Comparison of ENCODE assay signal across 10 cellular contexts in genomic region chr19:3708207-3708931, GRCh38. TPM values are rescaled to one million over a fixed set of nuclear protein-coding genes. Genes with fewer than 3 reads are reported as not detected.
DNase-seq lines count a peak whose midpoint lies in the region; ATAC-seq and TF ChIP-seq lines count a peak whose summit lies in the region.
"Had no signal": no experiment of that assay in that cellular context is flagged by ENCODE, and none has a peak within 500 bp of the region (broad histone marks: within the 10 kb centered on the region; RNA-seq: fewer than 3 reads in every experiment).

TSS of gene TJP3 (plus strand) at chr19:3708384. CDS start at chr19:3728433, 20,049 bp downstream.

- DNase-seq in NCI-H2029 (lab: John Stamatoyannopoulos, UW) (peak; percentile 40), NCI-H2029 treated with DMSO at 0.1 percent for 48 hours (lab: John Stamatoyannopoulos, UW) (no peak), Peyer's patch (peak in 2 of 3 donors; percentile 87 to 90), iris pigment epithelial cell (ENCODE audit: low read depth) (peak; percentile 48), suprapubic skin (ENCODE audit: low spot score in 2 of 2) (peak in 1 of 2 donors; percentile 61)
- DNase-seq: activated naive CD4-positive, alpha-beta T cell treated with anti-CD3 and anti-CD28 coated beads, Interleukin-2, amount 10 ng/mL, durations not matched to agents 7 days and 5 days; NCI-H1048 had no signal

- H3K9me3 ChIP-seq in Peyer's patch (no peaks in the 10 kb centered on the region), suprapubic skin (no peaks in the 10 kb centered on the region)

- H3K27me3 ChIP-seq in Peyer's patch = no peaks in the 10 kb centered on the region
- H3K27me3 ChIP-seq in suprapubic skin = peaks cover 15% of the 10 kb centered on the region

- H3K27ac ChIP-seq in Peyer's patch (peak within 1 kb of the TSS in 3 of 4 donors; percentile 85 to 99 (median 96)), suprapubic skin (peak within 1 kb of the TSS; percentile 67)

- 60% methylated on average over 1 of the region's 24 CpGs for whole genome bisulfite sequencing in suprapubic skin

- no peak for ATAC-seq in HG02884 (IDR thresholded peaks at IDR 0.05; ENCODE audit: unreplicated experiment)
- no peak for ATAC-seq in GM21576 (IDR thresholded peaks at IDR 0.05; ENCODE audit: unreplicated experiment)
- no peak for ATAC-seq in GM21423 (IDR thresholded peaks at IDR 0.05; ENCODE audit: unreplicated experiment)

- no peak for TF ChIP-seq EP300 in suprapubic skin (IDR thresholded peaks at IDR 0.05)

- peak within 1 kb of the TSS in 3 of 4 donors; percentile 30 to 84 (median 61) for H3K4me3 ChIP-seq in Peyer's patch
- H3K4me3 ChIP-seq in suprapubic skin = peak within 1 kb of the TSS; percentile 27

- H3K4me1 ChIP-seq in Peyer's patch = peaks cover 0 to 20% (median 0%) of the 10 kb centered on the region in 4 donors
- H3K4me1 ChIP-seq in suprapubic skin = peaks cover 11% of the 10 kb centered on the region

- TF ChIP-seq CTCF in Peyer's patch (IDR thresholded peaks at IDR 0.05) (peak in 3 of 6 experiments; percentile 9 to 21 (median 16)), suprapubic skin (IDR thresholded peaks at IDR 0.05) (no peak)

- TF ChIP-seq POLR2A in Peyer's patch (IDR thresholded peaks at IDR 0.05) = peak; percentile 93 to 94
- no peak for TF ChIP-seq POLR2A in suprapubic skin (IDR thresholded peaks at IDR 0.05)

- no peaks in the 10 kb centered on the region for H3K36me3 ChIP-seq in Peyer's patch
- no peaks in the 10 kb centered on the region for H3K36me3 ChIP-seq in suprapubic skin

RNA-seq across cellular contexts. Expression of gene TJP3, which starts in this region (rescaled TPM):
- total RNA-seq in Peyer's patch = 100 to 1,000 TPM in 3 of 4 donors, 10 to 100 TPM in 1; 93.3 to 364 (median 286) TPM
- total RNA-seq in suprapubic skin = 10 to 100 TPM; 11.4 to 28.1 (median 20.1) TPM

Comparison
In these comparisons a context has a peak if more than half of its experiments do, and no peak if none do; other contexts are left out.
1. POLR2A ChIP-seq: peak in Peyer's patch (2 of 2); none in suprapubic skin (0 of 2).